9 cellular contexts compared by ENCODE assay signal in genomic region chr1:38835230-38835827, GRCh38. TPM values are rescaled to one million over a fixed set of nuclear protein-coding genes. Genes with fewer than 3 reads are reported as not detected.
DNase-seq lines count a peak whose midpoint lies in the region; ATAC-seq, FAIRE-seq and TF ChIP-seq lines count a peak whose summit lies in the region.
"Had no signal": no experiment of that assay in that cellular context is flagged by ENCODE, and none has a peak within 500 bp of the region (broad histone marks: within the 10 kb centered on the region; RNA-seq: fewer than 3 reads in every experiment).

No MANE protein-coding gene starts in this region.

- no peaks in the 10 kb centered on the region for H3K27me3 ChIP-seq in Caco-2 (replicated peaks; ENCODE audit: control insufficient read depth, insufficient read depth, low read length)
- H3K27me3 ChIP-seq in GM23248 (replicated peaks; ENCODE audit: insufficient read depth), result peaks cover 16% of the 10 kb centered on the region; the same call in 1 of the 2 replicates
- peaks cover 0 to 4% of the 10 kb centered on the region in 2 donors for H3K27me3 ChIP-seq in left lung

- no peaks in the 10 kb centered on the region for H3K36me3 ChIP-seq in Caco-2 (ENCODE audit: control insufficient read depth, insufficient read depth, low read length)
- H3K36me3 ChIP-seq in GM23248 (ENCODE audit: low read depth), result peaks cover 10% of the 10 kb centered on the region
- H3K36me3 ChIP-seq in left lung, result peaks cover 0 to 27% of the 10 kb centered on the region in 2 donors

- no peak overlapping the region for H3K4me2 ChIP-seq in GM23248 (ENCODE audit: unreplicated experiment)

- H3F3A ChIP-seq in GM23248 (ENCODE audit: insufficient read depth), result peaks cover 13% of the 10 kb centered on the region; the same call in 1 of the 2 replicates

- H3K9me2 ChIP-seq in GM23248 (ENCODE audit: insufficient read depth), result no peaks in the 10 kb centered on the region

- WGBS in GM23248 (ENCODE audit: low coverage in 1 of 2, low lambda C conversion rate in 2 of 2, missing lambda C conversion rate in 2 of 2), 2 experiments, result 5 to 9% methylated on average over 2 of the region's 2 CpGs

- CTCF ChIA-PET in Caco-2 (lab: Charles Lee), result interaction anchor here (0.5 to 1.3 kb wide), 5 partner anchors 10 to 106 kb away, joined by 3 to 4 read pairs (median 3); no protein-coding TSS in a partner anchor

- H3K79me2 ChIP-seq in GM23248 (ENCODE audit: insufficient read depth), result no peaks in the 10 kb centered on the region

- no peak overlapping the region for H3K27ac Mint-ChIP-seq in Caco-2 (ENCODE audit: unreplicated experiment)

- TF ChIP-seq CTCF in Caco-2 (IDR thresholded peaks at IDR 0.05; ENCODE audit: insufficient read depth in 1 of 2, low read depth in 1 of 2, low read length in 1 of 2, severe bottlenecking in 1 of 2, unreplicated experiment in 1 of 2) (peak; percentile 46 to 56), left lung (IDR thresholded peaks at IDR 0.05) (peak; percentile 81 to 86)

- intact Hi-C loops in Caco-2 (cut with micrococcal nuclease; ENCODE audit: unreplicated experiment), result loop anchor here (5.0 to 10.0 kb wide), 2 partner anchors 231 to 808 kb away; no protein-coding TSS in a partner anchor
- intact Hi-C loops in left lung (cut with DNase I), result no loop called here

- H3K27ac ChIP-seq in GM23248 (no peak overlapping the region), left lung (no peak overlapping the region)

- DNase-seq in Caco-2, result peak; percentile 42 to 67
- DNase-seq in GM23248, result peak; percentile 85
- DNase-seq in NCI-H1930 (lab: John Stamatoyannopoulos, UW), result peak; percentile 38 to 73
- peak; percentile 13 to 80 for DNase-seq in SW 1271 (lab: John Stamatoyannopoulos, UW)
- no peak for DNase-seq in left lung
- peak; percentile 94 for DNase-seq in superior temporal gyrus (ENCODE audit: extremely low spot score)

- FAIRE-seq in colon (lab: Jason Lieb, UNC), result peak; percentile 49

- ATAC-seq in left lung, result peak; percentile 97
- no peak for ATAC-seq in HG03354 (IDR thresholded peaks at IDR 0.05; ENCODE audit: poor library complexity, severe bottlenecking, unreplicated experiment)

- no peak overlapping the region for H3K9ac ChIP-seq in GM23248

- H3K36me3 Mint-ChIP-seq in Caco-2 (ENCODE audit: insufficient read depth, unreplicated experiment), result peaks cover 18% of the 10 kb centered on the region

- POLR2A ChIA-PET in Caco-2 (lab: Charles Lee), result no interaction called here

- no peak overlapping the region for H3K4me3 Mint-ChIP-seq in Caco-2 (ENCODE audit: unreplicated experiment)

- peaks cover 4% of the 10 kb centered on the region for H3K27me3 Mint-ChIP-seq in Caco-2 (ENCODE audit: insufficient read depth, unreplicated experiment)

- no peaks in the 10 kb centered on the region for H3K4me1 Mint-ChIP-seq in Caco-2 (ENCODE audit: low read depth, unreplicated experiment)

- H2AFZ ChIP-seq in GM23248, result no peak overlapping the region

- H4K20me1 ChIP-seq in GM23248 (ENCODE audit: insufficient read depth), result no peaks in the 10 kb centered on the region

- no TSS peak for BruUV-seq in Caco-2 (replicated peaks; lab: Mats Ljungman, UMichigan)

- in situ Hi-C loops in GM23248 (cut with MboI), result no loop called here

- no peaks in the 10 kb centered on the region for H3K9me3 Mint-ChIP-seq in Caco-2 (ENCODE audit: unreplicated experiment)

- H3K9me3 ChIP-seq in Caco-2, result no peaks in the 10 kb centered on the region
- H3K9me3 ChIP-seq in GM23248 (ENCODE audit: low read depth), result no peaks in the 10 kb centered on the region
- no peaks in the 10 kb centered on the region for H3K9me3 ChIP-seq in left lung

- H3K4me3 ChIP-seq in Caco-2 (ENCODE audit: low read depth, low read length), result no peak overlapping the region
- H3K4me3 ChIP-seq in GM23248, result no peak overlapping the region
- no peak overlapping the region for H3K4me3 ChIP-seq in left lung

- no peaks in the 10 kb centered on the region for H3K4me1 ChIP-seq in Caco-2
- H3K4me1 ChIP-seq in GM23248 (ENCODE audit: insufficient read depth), result no peaks in the 10 kb centered on the region
- peaks cover 0 to 19% of the 10 kb centered on the region in 2 donors for H3K4me1 ChIP-seq in left lung

RNA-seq across cellular contexts. Expression of gene RRAGC, which starts 24.2 kb away (rescaled TPM):
- total RNA-seq in Caco-2 (2022) (15.3 and 16.0 TPM in 2 replicates), left lung (10 to 100 TPM; 31.7 to 40.0 TPM)
- 17.9 and 23.5 TPM in 2 replicates for total RNA-seq in GM23248 (2014; rRNA removed; shearing (Covaris generic))
- polyA plus RNA-seq in GM23248 (2016; fragmentation: Nextera tagmentation; extraction: Ambion mirVana), result 19.1 and 21.3 TPM in 2 replicates

RNA-seq across cellular contexts. Expression of gene MYCBP, which starts 37.8 kb away (rescaled TPM):
- total RNA-seq in Caco-2 (2022) (21.8 and 27.7 TPM in 2 replicates), left lung (10 to 100 TPM; 16.1 to 22.4 TPM)
- total RNA-seq in GM23248 (2014; rRNA removed; shearing (Covaris generic)), result 15.4 and 17.7 TPM in 2 replicates
- polyA plus RNA-seq in GM23248 (2016; fragmentation: Nextera tagmentation; extraction: Ambion mirVana), result 58.1 and 59.8 TPM in 2 replicates

RNA-seq across cellular contexts. Expression of gene GJA9, which starts 46.1 kb away (rescaled TPM):
- not detected in 2 replicates for total RNA-seq in Caco-2 (2022)
- 0.11 TPM in 1 of 2 replicates, not detected in the other for total RNA-seq in GM23248 (2014; rRNA removed; shearing (Covaris generic))
- polyA plus RNA-seq in GM23248 (2016; fragmentation: Nextera tagmentation; extraction: Ambion mirVana), result not detected in 2 replicates
- total RNA-seq in left lung, result under 1 TPM in 1 of 2 donors, not detected in 1; 0.15 TPM
- total RNA-seq: T-helper 2 cell treated with Interferon-gamma antibody and Interleukin-4, amounts not matched to agents 100 ng/mL and 5 ng/mL, for 36 hours had no signal

Comparison
In these comparisons a context has a peak if more than half of its experiments do, and no peak if none do; other contexts are left out.
1. DNase-seq: peak in Caco-2 (2 of 2), GM23248 (single experiment), NCI-H1930 (2 of 2), SW 1271 (2 of 2) and superior temporal gyrus (single experiment); none in left lung (0 of 2).